22 cellular contexts compared by ENCODE assay signal in genomic region chr4:145505945-145506344, GRCh38.
"Had no signal": no experiment of that assay in that cellular context is flagged by ENCODE, and none has a peak within 500 bp of the region (broad histone marks: within the 10 kb centered on the region; RNA-seq: fewer than 3 reads in every experiment).

No MANE protein-coding gene starts in this region.

- H3K27ac Mint-ChIP-seq: endodermal cell; naive thymus-derived CD4-positive, alpha-beta T cell; stimulated activated naive B cell treated with anti-CD40 and anti-IgM and Interleukin-4, amounts not matched to agents 10 μg/mL and 1 μg/mL and 100 μg/mL, for 72 hours; stimulated activated naive CD8-positive, alpha-beta T cell treated with anti-CD3 and anti-CD28 coated beads, Interleukin-15, amount 100 ng/mL, for 72 hours had no signal

- H3K9me3 ChIP-seq: colonic mucosa, neutrophil, psoas muscle, sigmoid colon, testis, upper lobe of right lung, vagina had no signal

- H3K9me3 Mint-ChIP-seq: endodermal cell; stimulated activated naive B cell treated with anti-CD40 and anti-IgM and Interleukin-4, amounts not matched to agents 10 μg/mL and 1 μg/mL and 100 μg/mL, for 72 hours had no signal

- H3K36me3 Mint-ChIP-seq: naive thymus-derived CD4-positive, alpha-beta T cell; stimulated activated naive B cell treated with anti-CD40 and anti-IgM and Interleukin-4, amounts not matched to agents 10 μg/mL and 1 μg/mL and 100 μg/mL, for 72 hours had no signal

- H3K27ac ChIP-seq: colonic mucosa, neutrophil, psoas muscle, testis, upper lobe of right lung, vagina had no signal

- H3K4me3 Mint-ChIP-seq: endodermal cell; naive thymus-derived CD4-positive, alpha-beta T cell; stimulated activated naive B cell treated with anti-CD40 and anti-IgM and Interleukin-4, amounts not matched to agents 10 μg/mL and 1 μg/mL and 100 μg/mL, for 72 hours; stimulated activated naive CD8-positive, alpha-beta T cell treated with anti-CD3 and anti-CD28 coated beads, Interleukin-15, amount 100 ng/mL, for 72 hours had no signal

- DNase-seq: colonic mucosa; dermis blood vessel endothelial cell; endodermal cell; foreskin melanocyte; head of caudate nucleus; hippocampal formation; islet precursor cell; left cardiac atrium; mammary epithelial cell; naive thymus-derived CD4-positive, alpha-beta T cell; psoas muscle; sigmoid colon; stimulated activated CD4-positive, alpha-beta T cell treated with anti-CD3 and anti-CD28 coated beads, Interleukin-2, amount 100 ng/mL, for 24 hours; stimulated activated CD4-positive, alpha-beta T cell treated with anti-CD3 and anti-CD28 coated beads, Interleukin-4, amount 100 ng/mL, for 4 hours; stimulated activated naive B cell treated with anti-CD40 and anti-IgM and Interleukin-4, amounts not matched to agents 10 μg/mL and 1 μg/mL and 100 μg/mL, for 72 hours; stimulated activated naive CD8-positive, alpha-beta T cell treated with anti-CD3 and anti-CD28 coated beads, Interleukin-15, amount 100 ng/mL, for 72 hours; testis; upper lobe of right lung had no signal

- H3K36me3 ChIP-seq: colonic mucosa, neutrophil, sigmoid colon, tibial nerve, upper lobe of right lung, vagina had no signal

- H3K4me3 ChIP-seq: colonic mucosa, psoas muscle, sigmoid colon, skin epidermis, testis, tibial nerve, upper lobe of right lung, vagina had no signal

- H3K27me3 ChIP-seq: colonic mucosa, neutrophil, sigmoid colon, testis, tibial nerve, upper lobe of right lung, vagina had no signal

- ATAC-seq: left cardiac atrium; naive thymus-derived CD4-positive, alpha-beta T cell; psoas muscle; stimulated activated naive B cell treated with anti-CD40 and anti-IgM and Interleukin-4, amounts not matched to agents 10 μg/mL and 1 μg/mL and 100 μg/mL, for 72 hours; stimulated activated naive CD8-positive, alpha-beta T cell treated with anti-CD3 and anti-CD28 coated beads, Interleukin-15, amount 100 ng/mL, for 72 hours; upper lobe of right lung had no signal

- H3K4me1 Mint-ChIP-seq: stimulated activated naive CD8-positive, alpha-beta T cell treated with anti-CD3 and anti-CD28 coated beads, Interleukin-15, amount 100 ng/mL, for 72 hours had no signal

- H3K27me3 Mint-ChIP-seq: naive thymus-derived CD4-positive, alpha-beta T cell; stimulated activated naive CD8-positive, alpha-beta T cell treated with anti-CD3 and anti-CD28 coated beads, Interleukin-15, amount 100 ng/mL, for 72 hours had no signal

- H3K4me1 ChIP-seq: colonic mucosa, testis had no signal
